Comparison of ENCODE assay signal across 30 cellular contexts in genomic region chr2:240153418-240153817, GRCh38. TPM values are rescaled to one million over a fixed set of nuclear protein-coding genes. Genes with fewer than 3 reads are reported as not detected.
"Had no signal": no experiment of that assay in that cellular context is flagged by ENCODE, and none has a peak within 500 bp of the region (broad histone marks: within the 10 kb centered on the region; RNA-seq: fewer than 3 reads in every experiment).

No MANE protein-coding gene starts in this region.

- DNase-seq: dermis blood vessel endothelial cell; effector memory CD4-positive, alpha-beta T cell; erythroblast; esophagus squamous epithelium; foreskin melanocyte; glutamatergic neuron; heart right ventricle; hippocampal formation; kidney glomerular epithelial cell; left colon; nucleus accumbens; ovary; stimulated activated CD4-positive, alpha-beta T cell treated with anti-CD3 and anti-CD28 coated beads, Interleukin-4, amount 100 ng/mL, for 4 hours; upper lobe of left lung; uterus had no signal

- H3K9me3 Mint-ChIP-seq: central memory CD8-positive, alpha-beta T cell; neural progenitor cell; stimulated activated naive CD8-positive, alpha-beta T cell treated with anti-CD3 and anti-CD28 coated beads, Interleukin-15, Interleukin-2, amounts not matched to agents 100 ng/mL and 50 ng/mL, for 24 hours had no signal

- H3K4me3 Mint-ChIP-seq: central memory CD8-positive, alpha-beta T cell; memory B cell; nephron; neural progenitor cell; stimulated activated memory B cell treated with anti-CD40 and anti-IgM and Interleukin-4, amounts not matched to agents 10 μg/mL and 1 μg/mL and 100 μg/mL, for 72 hours; stimulated activated naive CD8-positive, alpha-beta T cell treated with anti-CD3 and anti-CD28 coated beads, Interleukin-15, Interleukin-2, amounts not matched to agents 100 ng/mL and 50 ng/mL, for 24 hours had no signal

- H3K36me3 Mint-ChIP-seq: memory B cell; neural progenitor cell; stimulated activated memory B cell treated with anti-CD40 and anti-IgM and Interleukin-4, amounts not matched to agents 10 μg/mL and 1 μg/mL and 100 μg/mL, for 72 hours had no signal

- ATAC-seq: heart right ventricle; left colon; sciatic nerve; stimulated activated memory B cell treated with anti-CD40 and anti-IgM and Interleukin-4, amounts not matched to agents 10 μg/mL and 1 μg/mL and 100 μg/mL, for 72 hours had no signal

- H2AFZ ChIP-seq: neural progenitor cell had no signal

- H3K4me1 ChIP-seq: esophagus squamous epithelium, upper lobe of left lung, uterus had no signal

- H3K4me2 ChIP-seq: neural progenitor cell had no signal

- H3K9ac ChIP-seq: neural progenitor cell had no signal

- H3K27ac ChIP-seq: coronary artery, esophagus squamous epithelium, heart right ventricle, neural progenitor cell, ovary, thoracic aorta, tibial nerve, upper lobe of left lung, uterus had no signal

- H3K27ac Mint-ChIP-seq: memory B cell; nephron; neural progenitor cell; stimulated activated memory B cell treated with anti-CD40 and anti-IgM and Interleukin-4, amounts not matched to agents 10 μg/mL and 1 μg/mL and 100 μg/mL, for 72 hours; stimulated activated naive CD8-positive, alpha-beta T cell treated with anti-CD3 and anti-CD28 coated beads, Interleukin-15, Interleukin-2, amounts not matched to agents 100 ng/mL and 50 ng/mL, for 24 hours had no signal

- FAIRE-seq: islet of Langerhans had no signal

- H3K36me3 ChIP-seq: esophagus squamous epithelium, heart right ventricle, neural progenitor cell, ovary, thoracic aorta, tibial nerve, upper lobe of left lung, uterus had no signal

- H3K27me3 ChIP-seq: ovary, upper lobe of left lung, uterus had no signal

- H3K9me3 ChIP-seq: esophagus squamous epithelium, heart right ventricle, ovary, thoracic aorta, upper lobe of left lung, uterus had no signal

- H3K4me3 ChIP-seq: coronary artery, esophagus squamous epithelium, heart right ventricle, lung, neural progenitor cell, ovary, thoracic aorta, tibial nerve, upper lobe of left lung, uterus had no signal

- H3K4me1 Mint-ChIP-seq: central memory CD8-positive, alpha-beta T cell had no signal

RNA-seq across cellular contexts. Expression of gene OTOS, which starts 13.0 kb away (rescaled TPM):
- total RNA-seq: dermis blood vessel endothelial cell, esophagus squamous epithelium, heart right ventricle, left colon, liver, lung, mononuclear cell, ovary, sciatic nerve, skeletal muscle tissue, thoracic aorta, tibial nerve, upper lobe of left lung, uterus had no signal
- polyA plus RNA-seq: heart right ventricle, liver, lung, ovary had no signal
